In the genomic region with DNA sequence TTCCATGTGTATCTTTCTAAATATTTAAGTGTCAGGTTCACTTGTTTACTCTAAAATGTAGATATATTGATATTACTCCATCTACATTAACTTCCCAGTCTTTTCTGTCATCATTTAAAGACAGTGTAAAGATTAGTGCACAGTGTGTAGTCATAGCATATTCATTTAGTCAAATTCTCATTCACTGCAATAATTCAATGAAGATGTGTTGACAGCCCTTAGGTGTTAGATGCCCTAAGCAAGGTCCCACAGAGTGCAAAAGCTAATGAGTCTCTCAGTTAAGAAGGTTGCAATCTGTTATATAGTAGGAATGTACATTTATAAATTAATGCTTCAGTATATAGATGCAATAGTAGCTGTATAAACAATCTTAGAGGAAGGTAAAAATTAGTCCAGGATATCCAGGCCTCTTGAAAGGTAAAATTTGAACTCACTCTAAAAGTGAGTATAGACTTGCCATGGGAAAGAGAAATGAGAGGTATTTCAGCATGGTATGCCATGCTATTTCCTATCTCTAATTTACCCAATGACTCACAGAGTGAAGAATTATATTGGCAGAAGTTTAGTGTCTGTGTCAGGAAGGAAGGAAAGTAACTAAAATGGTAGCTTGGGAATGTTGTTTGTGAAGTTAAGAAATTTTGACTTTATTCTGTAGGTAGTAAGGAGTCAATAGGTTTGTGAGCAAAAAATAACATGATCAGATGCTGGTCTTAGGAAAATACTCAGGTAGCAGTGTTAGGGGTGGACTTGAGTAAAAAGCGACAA, we compare ENCODE assay signal across 17 cellular contexts.
DNase-seq lines count a peak whose midpoint lies in the region; ATAC-seq and TF ChIP-seq lines count a peak whose summit lies in the region.
"Had no signal": no experiment of that assay in that cellular context is flagged by ENCODE, and none has a peak within 500 bp of the region (broad histone marks: within the 10 kb centered on the region; RNA-seq: fewer than 3 reads in every experiment).

No MANE protein-coding gene starts in this region.

- DNase-seq in AG04449 (ENCODE audit: low read depth, low spot score) (peak; percentile 33), HCEC 1CT (peak; percentile 80), brain microvascular endothelial cell (peak; percentile 5), left ventricle myocardium superior (no peak), psoas muscle (no peak), dorsolateral prefrontal cortex (no peak)
- no peak for DNase-seq in activated CD4-positive, alpha-beta T cell treated with anti-CD3 and anti-CD28 coated beads, Interleukin-2, amount 50 U/mL, for 1 hour
- DNase-seq: activated CD4-positive, alpha-beta T cell treated with anti-CD3 and anti-CD28 coated beads, Interleukin-2, amount 50 U/mL, for 4 hours; activated effector memory CD4-positive, alpha-beta T cell treated with Interleukin-2 at 50 U/mL for 16 hours; cerebellar nuclear complex; KBM-7; NCI-H2081 treated with DMSO at 0.1 percent for 48 hours; occipital lobe; T-helper 1 cell had no signal

- peak; percentile 82 for ATAC-seq in left ventricle myocardium superior
- no peak for ATAC-seq in GM21360 (IDR thresholded peaks at IDR 0.05; ENCODE audit: unreplicated experiment)
- ATAC-seq in psoas muscle = no peak
- ATAC-seq: left lobe of liver; stimulated activated effector memory CD8-positive, alpha-beta T cell treated with anti-CD3 and anti-CD28 coated beads, Interleukin-12 subunit alpha, Interleukin-12 subunit beta, amount 100 ng/mL, for 72 hours had no signal

- 99 to 100% (median 100%) methylated on average over 1 of the region's 1 CpG for WGBS in psoas muscle, 3 donors

- no peaks in the 10 kb centered on the region for H3K9me3 ChIP-seq in psoas muscle

- no peak overlapping the region for H3K4me3 ChIP-seq in AG04449 (ENCODE audit: low read depth, low read length)
- no peak overlapping the region for H3K4me3 ChIP-seq in brain microvascular endothelial cell (ENCODE audit: low read depth, low read length)
- no peak overlapping the region for H3K4me3 ChIP-seq in psoas muscle
- H3K4me3 ChIP-seq in dorsolateral prefrontal cortex = no peak overlapping the region

- intact Hi-C loops in left ventricle myocardium superior (cut with micrococcal nuclease) (no loop called here), psoas muscle (cut with DNase I) (no loop called here), dorsolateral prefrontal cortex (cut with DNase I) (no loop called here)

- H3K27ac ChIP-seq in brain microvascular endothelial cell (peak overlapping the region; percentile 31), psoas muscle (no peak overlapping the region), dorsolateral prefrontal cortex (peak overlapping the region in 1 of 59 donors; percentile 47)

- H3K36me3 ChIP-seq in brain microvascular endothelial cell (replicated peaks) = no peaks in the 10 kb centered on the region
- H3K36me3 ChIP-seq in psoas muscle (ENCODE audit: insufficient read depth in 1 of 2, low read depth in 1 of 2) = no peaks in the 10 kb centered on the region

- H3K27me3 ChIP-seq in brain microvascular endothelial cell (replicated peaks) = no peaks in the 10 kb centered on the region
- H3K27me3 ChIP-seq in psoas muscle (ENCODE audit: insufficient read depth in 3 of 3, low read length in 2 of 3) = no peaks in the 10 kb centered on the region
- H3K27me3 ChIP-seq in dorsolateral prefrontal cortex = no peaks in the 10 kb centered on the region

- POLR2A ChIA-PET in AG04449 (lab: Yijun Ruan, JAX) = interaction anchor here (0.7 kb wide), 1 partner anchor 227 kb away, joined by 4 read pairs; no protein-coding TSS in a partner anchor

- TF ChIP-seq CTCF in AG04449 (IDR thresholded peaks at IDR 0.05; ENCODE audit: insufficient read depth, low read length, missing control alignments) (no peak), brain microvascular endothelial cell (IDR thresholded peaks at IDR 0.05; ENCODE audit: low read depth, low read length, missing control alignments) (no peak), psoas muscle (IDR thresholded peaks at IDR 0.05) (no peak), dorsolateral prefrontal cortex (IDR thresholded peaks at IDR 0.05 in 54 of 56, conservative IDR thresholded peaks at IDR 0.05 in 2 of 56; ENCODE audit: low read depth in 1 of 56, partially characterized antibody in 56 of 56) (no peak)

- CTCF ChIA-PET in AG04449 (lab: Yijun Ruan, JAX) = interaction anchor here (1.7 kb wide), 1 partner anchor 24 kb away, joined by 4 read pairs; no protein-coding TSS in a partner anchor

- in situ Hi-C loops in brain microvascular endothelial cell (cut with HindIII; ENCODE audit: low pct_ligation_motif_present, low sequenced_read_pairs) = no loop called here

- H3K4me1 ChIP-seq in psoas muscle = peaks cover 11% of the 10 kb centered on the region

Comparison
In these comparisons a context has a peak if more than half of its experiments do, and no peak if none do; other contexts are left out.
1. DNase-seq: peak in AG04449 (single experiment), HCEC 1CT (single experiment) and brain microvascular endothelial cell (single experiment); none in left ventricle myocardium superior (single experiment), activated CD4-positive, alpha-beta T cell treated with anti-CD3 and anti-CD28 coated beads, Interleukin-2, amount 50 U/mL, for 1 hour (single experiment), psoas muscle (0 of 2) and dorsolateral prefrontal cortex (0 of 10).